ENCODE assay signal across 2 cellular contexts in genomic region chr1:182863940-182864339, GRCh38.
TF ChIP-seq lines count a peak whose summit lies in the region.

No MANE protein-coding gene starts in this region.

TF ChIP-seq in GM12878, 131 proteins besides CTCF, POLR2A, EP300 and RAD21:
- TF ChIP-seq POLR2AphosphoS5 (IDR thresholded peaks at IDR 0.05; ENCODE audit: low read length) (peak; percentile 57; the same call in 1 of the 2 replicates), JUND (IDR thresholded peaks at IDR 0.05; ENCODE audit: low read depth, low read length) (no peak)

TF ChIP-seq in neural cell, 6 proteins besides CTCF, POLR2A, EP300 and RAD21:
- peak; percentile 10 for TF ChIP-seq POLR2AphosphoS5 (IDR thresholded peaks at IDR 0.05)
- TF ChIP-seq SMC3 (conservative IDR thresholded peaks at IDR 0.05; ENCODE audit: poor library complexity): no peak
- TF ChIP-seq EZH2 (IDR thresholded peaks at IDR 0.05; ENCODE audit: borderline replicate concordance, insufficient read depth, low read length, poor library complexity, severe bottlenecking): no peak
